ENCODE assay signal across 28 cellular contexts in the genomic region with DNA sequence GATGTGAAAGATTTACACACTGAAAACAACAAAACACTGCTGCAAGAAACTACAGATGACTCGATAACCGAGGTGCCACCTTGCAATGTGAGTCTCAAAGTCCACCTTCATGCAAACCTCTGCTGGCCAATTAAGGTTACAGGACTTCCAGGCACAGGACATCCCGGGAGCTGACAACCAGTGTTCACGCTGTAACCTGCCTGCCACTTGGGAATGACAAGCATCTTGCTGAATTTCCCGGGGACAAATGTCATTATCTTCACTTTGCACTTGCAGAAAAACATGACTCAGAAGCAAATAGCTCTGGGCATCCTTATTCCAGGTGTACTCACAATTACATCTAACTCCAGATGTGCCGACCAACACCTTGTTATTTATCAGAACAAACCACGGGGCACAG.
DNase-seq lines count a peak whose midpoint lies in the region; ATAC-seq, FAIRE-seq and TF ChIP-seq lines count a peak whose summit lies in the region.
"Had no signal": no experiment of that assay in that cellular context is flagged by ENCODE, and none has a peak within 500 bp of the region (broad histone marks: within the 10 kb centered on the region; RNA-seq: fewer than 3 reads in every experiment).

No MANE protein-coding gene starts in this region.

- no peaks in the 10 kb centered on the region for H3K27me3 Mint-ChIP-seq in MCF 10A (ENCODE audit: insufficient read depth, unreplicated experiment)

- H3K4me1 Mint-ChIP-seq in MCF 10A (ENCODE audit: insufficient read depth, unreplicated experiment): no peaks in the 10 kb centered on the region
- H3K4me1 Mint-ChIP-seq: activated naive CD4-positive, alpha-beta T cell treated with anti-CD3 and anti-CD28 coated beads, Interleukin-2, amount 50 U/mL, for 24 hours; immature natural killer cell; naive thymus-derived CD8-positive, alpha-beta T cell had no signal

- ATAC-seq in HG03565 (IDR thresholded peaks at IDR 0.05; ENCODE audit: unreplicated experiment): no peak
- ATAC-seq: left lung; naive thymus-derived CD8-positive, alpha-beta T cell; SK-N-SH treated with all-trans-retinoic acid at 6 μM for 48 hours; stimulated activated naive B cell treated with anti-CD40 and anti-IgM and Interleukin-4, amounts not matched to agents 10 μg/mL and 1 μg/mL and 100 μg/mL, for 72 hours had no signal

- intact Hi-C loops in MCF 10A (cut with micrococcal nuclease): no loop called here

- DNase-seq in T47D (ENCODE audit: low read depth in 1 of 2, low spot score in 1 of 2): peak; percentile 50 to 81
- DNase-seq in MCF 10A (ENCODE audit: unreplicated experiment): no peak
- DNase-seq in epithelial cell of esophagus (ENCODE audit: low read depth): peak; percentile 61
- DNase-seq in mesenteric fat pad (ENCODE audit: low spot score): peak; percentile 41
- DNase-seq in HUDEP-2 (lab: John Stamatoyannopoulos, UW; ENCODE audit: unreplicated experiment in 76 of 76): no peak
- DNase-seq in stimulated activated CD4-positive, alpha-beta T cell treated with anti-CD3 and anti-CD28 coated beads, Interleukin-2, amount 100 ng/mL, for 48 hours: no peak
- no peak for DNase-seq in GM19239 (ENCODE audit: insufficient read length, low spot score)
- DNase-seq: activated CD4-positive, alpha-beta memory T cell treated with anti-CD3 and anti-CD28 coated beads for 36 hours; activated CD4-positive, CD25-positive, alpha-beta regulatory T cell treated with anti-CD3 and anti-CD28 coated beads, Interleukin-2, amount 50 U/mL, for 72 hours; activated CD8-positive, alpha-beta memory T cell treated with anti-CD3 and anti-CD28 coated beads, Interleukin-2, amount 50 U/mL, for 4 hours; DMS79; GDM1; hypothalamus; immature natural killer cell; KBM-7; midbrain; NCI-H1105; NCI-H1930; NCI-H524; OCI-M1; stimulated activated naive B cell treated with anti-CD40 and anti-IgM and Interleukin-4, amounts not matched to agents 10 μg/mL and 1 μg/mL and 100 μg/mL, for 72 hours; T-helper 2 cell had no signal

- CTCF ChIA-PET in MCF 10A (lab: Yijun Ruan, JAX): interaction anchor here (0.5 to 1.1 kb wide), 3 partner anchors 92 to 879 kb away, joined by 3 to 6 read pairs (median 3); no protein-coding TSS in a partner anchor

- H3K4me3 Mint-ChIP-seq in MCF 10A (ENCODE audit: unreplicated experiment): no peak overlapping the region
- H3K4me3 Mint-ChIP-seq: activated CD4-positive, alpha-beta memory T cell treated with anti-CD3 and anti-CD28 coated beads for 36 hours; activated naive CD4-positive, alpha-beta T cell treated with anti-CD3 and anti-CD28 coated beads, Interleukin-2, amount 50 U/mL, for 24 hours; activated T-helper 1 cell treated with anti-CD3 and anti-CD28 coated beads, Interleukin-12 subunit alpha, Interleukin-12 subunit beta, Interleukin-2, Interleukin-4 antibody, amounts not matched to agents 30 ng/mL and 10 ng/mL and 1 ng/mL, durations not matched to agents 14 hours and 24 hours and 36 hours; immature natural killer cell; naive thymus-derived CD8-positive, alpha-beta T cell; stimulated activated naive B cell treated with anti-CD40 and anti-IgM and Interleukin-4, amounts not matched to agents 10 μg/mL and 1 μg/mL and 100 μg/mL, for 72 hours had no signal

- no peak for FAIRE-seq in GM19239 (lab: Jason Lieb, UNC)

- BruUV-seq in MCF 10A (replicated peaks; lab: Mats Ljungman, UMichigan): no TSS peak

- no peak overlapping the region for H3K27ac Mint-ChIP-seq in MCF 10A (ENCODE audit: low read depth, unreplicated experiment)
- H3K27ac Mint-ChIP-seq: activated CD4-positive, alpha-beta memory T cell treated with anti-CD3 and anti-CD28 coated beads for 36 hours; activated naive CD4-positive, alpha-beta T cell treated with anti-CD3 and anti-CD28 coated beads, Interleukin-2, amount 50 U/mL, for 24 hours; activated T-helper 1 cell treated with anti-CD3 and anti-CD28 coated beads, Interleukin-12 subunit alpha, Interleukin-12 subunit beta, Interleukin-2, Interleukin-4 antibody, amounts not matched to agents 30 ng/mL and 10 ng/mL and 1 ng/mL, durations not matched to agents 14 hours and 24 hours and 36 hours; immature natural killer cell; naive thymus-derived CD8-positive, alpha-beta T cell had no signal

- TF ChIP-seq CTCF in MCF 10A (IDR thresholded peaks at IDR 0.05; ENCODE audit: unreplicated experiment) (no peak), epithelial cell of esophagus (IDR thresholded peaks at IDR 0.05; ENCODE audit: insufficient read depth, low read depth, low read length, missing control alignments) (no peak)

- POLR2A ChIA-PET in MCF 10A (lab: Yijun Ruan, JAX): no interaction called here

- H3K36me3 Mint-ChIP-seq in MCF 10A (ENCODE audit: insufficient read depth, unreplicated experiment): no peaks in the 10 kb centered on the region
- H3K36me3 Mint-ChIP-seq: activated CD4-positive, alpha-beta memory T cell treated with anti-CD3 and anti-CD28 coated beads for 36 hours; activated naive CD4-positive, alpha-beta T cell treated with anti-CD3 and anti-CD28 coated beads, Interleukin-2, amount 50 U/mL, for 24 hours had no signal

- H3K4me3 ChIP-seq in epithelial cell of esophagus (ENCODE audit: low read length): no peak overlapping the region
- H3K4me3 ChIP-seq: left lung had no signal

- in situ Hi-C loops in T47D (cut with HindIII; ENCODE audit: low pct_unique_long_range_greater_than_20kb, low sequenced_read_pairs): no loop called here

- peaks cover 47% of the 10 kb centered on the region for H3K9me3 Mint-ChIP-seq in MCF 10A (ENCODE audit: unreplicated experiment)

Comparison
In these comparisons a context has a peak if more than half of its experiments do, and no peak if none do; other contexts are left out.
1. DNase-seq: peak in T47D (2 of 2), epithelial cell of esophagus (single experiment) and mesenteric fat pad (single experiment); none in MCF 10A (single experiment), HUDEP-2 (0 of 76), stimulated activated CD4-positive, alpha-beta T cell treated with anti-CD3 and anti-CD28 coated beads, Interleukin-2, amount 100 ng/mL, for 48 hours (0 of 2) and GM19239 (single experiment).